In genomic region chr19:28546148-28546685, GRCh38 we compare ENCODE assay signal across 1 cellular context.
TF ChIP-seq lines count a peak whose summit lies in the region.

No MANE protein-coding gene starts in this region.

TF ChIP-seq in K562, 482 proteins besides CTCF, POLR2A, EP300 and RAD21 (continued from another document and continues in another):
- TF ChIP-seq CGGBP1 (CRISPR knock-in tag; IDR thresholded peaks at IDR 0.05), result no peak
- TF ChIP-seq CBX8 (IDR thresholded peaks at IDR 0.05; ENCODE audit: borderline replicate concordance, extremely low read depth, low read depth, low read length, poor library complexity, severe bottlenecking), result no peak
- 0 out of 2 replicates have a peak, but pooled peaks have one; percentile 18 for TF ChIP-seq SMC3 (conservative IDR thresholded peaks at IDR 0.05; ENCODE audit: insufficient read depth, low read depth, low read length)
- TF ChIP-seq DLX4 (CRISPR knock-in tag; IDR thresholded peaks at IDR 0.05), result no peak
- TF ChIP-seq TRIM25 (IDR thresholded peaks at IDR 0.05; ENCODE audit: borderline replicate concordance), result no peak
- no peak for TF ChIP-seq CBX2 (IDR thresholded peaks at IDR 0.05; ENCODE audit: insufficient read depth, low read length, poor library complexity, severe bottlenecking)
- no peak for TF ChIP-seq RNF219 (CRISPR knock-in tag; IDR thresholded peaks at IDR 0.05)
- TF ChIP-seq FIP1L1 (IDR thresholded peaks at IDR 0.05; ENCODE audit: low read depth, low read length, poor library complexity, severe bottlenecking), result no peak
- TF ChIP-seq ZBTB33 (CRISPR knock-in tag; IDR thresholded peaks at IDR 0.05), result peak; percentile 45; the same call in 1 of the 2 replicates
- no peak for TF ChIP-seq BRF2 (IDR thresholded peaks at IDR 0.05; ENCODE audit: borderline replicate concordance, insufficient read depth, insufficient read length)
- TF ChIP-seq RUNX1 (IDR thresholded peaks at IDR 0.05; ENCODE audit: low read depth), result no peak
- no peak for TF ChIP-seq EZH2 (IDR thresholded peaks at IDR 0.05; ENCODE audit: borderline replicate concordance, low read depth, low read length)
- TF ChIP-seq ZNF518B (CRISPR knock-in tag; IDR thresholded peaks at IDR 0.05), result no peak
- TF ChIP-seq MTA2 (IDR thresholded peaks at IDR 0.05; ENCODE audit: low read depth), result peak; percentile 79
- TF ChIP-seq NCOA1 (IDR thresholded peaks at IDR 0.05; ENCODE audit: low read depth), result peak; percentile 81; the same call in 1 of the 2 replicates
- peak; percentile 57 for TF ChIP-seq FOXM1 (IDR thresholded peaks at IDR 0.05; ENCODE audit: low read depth)
- TF ChIP-seq FOXM1 (CRISPR knock-in tag; IDR thresholded peaks at IDR 0.05; ENCODE audit: low read depth), result no peak
- TF ChIP-seq ZC3H11A (IDR thresholded peaks at IDR 0.05; ENCODE audit: low read depth, low read length), result no peak
- no peak for TF ChIP-seq ILK (tag; IDR thresholded peaks at IDR 0.05; ENCODE audit: borderline replicate concordance, low read depth)
- no peak for TF ChIP-seq ZNF212 (CRISPR knock-in tag; IDR thresholded peaks at IDR 0.05)
- no peak for TF ChIP-seq ELF1 (tag; IDR thresholded peaks at IDR 0.05)
- TF ChIP-seq KLF10 (CRISPR knock-in tag; IDR thresholded peaks at IDR 0.05), result no peak
- no peak for TF ChIP-seq SNRNP70 (optimal IDR thresholded peaks at IDR 0.05; ENCODE audit: low read depth, low read length)
- TF ChIP-seq JUNB (CRISPR knock-in tag; conservative IDR thresholded peaks at IDR 0.05), result no peak
- TF ChIP-seq ZNF609 (CRISPR knock-in tag; IDR thresholded peaks at IDR 0.05; ENCODE audit: borderline replicate concordance), result no peak
- no peak for TF ChIP-seq ZNF830 (CRISPR knock-in tag; IDR thresholded peaks at IDR 0.05)
- TF ChIP-seq ZC3H8 (IDR thresholded peaks at IDR 0.05), result no peak
- TF ChIP-seq NFIC (IDR thresholded peaks at IDR 0.05), result peak; percentile 71
- TF ChIP-seq CHCHD3 (CRISPR knock-in tag; IDR thresholded peaks at IDR 0.05), result no peak
- TF ChIP-seq GABPB2 (CRISPR knock-in tag; conservative IDR thresholded peaks at IDR 0.05), result no peak
- TF ChIP-seq ZNF699 (CRISPR knock-in tag; IDR thresholded peaks at IDR 0.05; ENCODE audit: insufficient replicate concordance), result no peak
- peak; percentile 63 to 71; a peak in 3 of 4 replicates for TF ChIP-seq ARNT (IDR thresholded peaks at IDR 0.05)
- TF ChIP-seq GATAD2A (IDR thresholded peaks at IDR 0.05), result no peak
- TF ChIP-seq CLOCK (CRISPR knock-in tag; IDR thresholded peaks at IDR 0.05; ENCODE audit: borderline replicate concordance), result no peak
